Comparison of ENCODE assay signal across 10 cellular contexts in genomic region chr17:48194097-48194550, GRCh38.
A peak's percentile ranks its signal among the peaks of the same experiment; 100 is the strongest.
DNase-seq lines count a peak whose midpoint lies in the region; ATAC-seq, FAIRE-seq and TF ChIP-seq lines count a peak whose summit lies in the region.
"Had no signal": no experiment of that assay in that cellular context is flagged by ENCODE, and none has a peak within 500 bp of the region (broad histone marks: within the 10 kb centered on the region; RNA-seq: fewer than 3 reads in every experiment).

No MANE protein-coding gene starts in this region.

- DNase-seq in DMS153 treated with DMSO at 0.1 percent for 48 hours (lab: John Stamatoyannopoulos, UW; ENCODE audit: unreplicated experiment), result peak; percentile 59
- peak; percentile 80 for DNase-seq in HTR-8/SVneo (ENCODE audit: insufficient read length, low spot score)
- no peak for DNase-seq in T-helper 17 cell
- DNase-seq in kidney glomerular epithelial cell (lab: John Stamatoyannopoulos, UW), result peak; percentile 49
- DNase-seq in colonic mucosa, result no peak
- no peak for DNase-seq in dedifferentiated amniotic fluid mesenchymal stem cell (ENCODE audit: extremely low spot score)
- DNase-seq: activated CD4-positive, alpha-beta T cell treated with anti-CD3 and anti-CD28 coated beads, Interleukin-2, amount 50 U/mL, for 4 hours; NCI-H2081 treated with DMSO at 0.1 percent for 48 hours had no signal

- H3K9ac ChIP-seq in colonic mucosa (ENCODE audit: low read depth in 2 of 2, low read length in 2 of 2), result no peak overlapping the region

- no peaks in the 10 kb centered on the region for H3K4me1 ChIP-seq in colonic mucosa

- peak overlapping the region; percentile 32 for H3K27ac Mint-ChIP-seq in T-helper 17 cell

- no peak overlapping the region for H3K4me3 ChIP-seq in colonic mucosa

- ATAC-seq in T-helper 17 cell, result peak; percentile 86
- ATAC-seq in HG03469 (IDR thresholded peaks at IDR 0.05; ENCODE audit: unreplicated experiment), result no peak

- H3K9me3 ChIP-seq in T-helper 17 cell (ENCODE audit: control insufficient read depth, low read length, poor library complexity, severe bottlenecking), result no peaks in the 10 kb centered on the region
- H3K9me3 ChIP-seq in colonic mucosa, result no peaks in the 10 kb centered on the region

- intact Hi-C loops in colonic mucosa (cut with DNase I), result no loop called here

- no peak for TF ChIP-seq CTCF in colonic mucosa (IDR thresholded peaks at IDR 0.05)

- peaks cover 43% of the 10 kb centered on the region for H3K4me1 Mint-ChIP-seq in T-helper 17 cell

- FAIRE-seq in HTR-8/SVneo (lab: Jason Lieb, UNC), result peak; percentile 62
- FAIRE-seq: endometrium had no signal

- no peaks in the 10 kb centered on the region for H3K36me3 ChIP-seq in colonic mucosa

- H3K27ac ChIP-seq in colonic mucosa, result no peak overlapping the region

- peak overlapping the region; percentile 61 for H3K4me3 Mint-ChIP-seq in T-helper 17 cell

- H3K27me3 ChIP-seq in colonic mucosa, result no peaks in the 10 kb centered on the region

- no peaks in the 10 kb centered on the region for H3K27me3 Mint-ChIP-seq in T-helper 17 cell

- peaks cover 9% of the 10 kb centered on the region for H3K36me3 Mint-ChIP-seq in T-helper 17 cell (ENCODE audit: low read depth)

Comparison
In these comparisons a context has a peak if more than half of its experiments do, and no peak if none do; other contexts are left out.
1. DNase-seq: peak in DMS153 treated with DMSO at 0.1 percent for 48 hours (single experiment), HTR-8/SVneo (single experiment) and kidney glomerular epithelial cell (single experiment); none in T-helper 17 cell (0 of 3), colonic mucosa (single experiment) and dedifferentiated amniotic fluid mesenchymal stem cell (single experiment).